1 cellular context compared by ENCODE assay signal in the genomic region with DNA sequence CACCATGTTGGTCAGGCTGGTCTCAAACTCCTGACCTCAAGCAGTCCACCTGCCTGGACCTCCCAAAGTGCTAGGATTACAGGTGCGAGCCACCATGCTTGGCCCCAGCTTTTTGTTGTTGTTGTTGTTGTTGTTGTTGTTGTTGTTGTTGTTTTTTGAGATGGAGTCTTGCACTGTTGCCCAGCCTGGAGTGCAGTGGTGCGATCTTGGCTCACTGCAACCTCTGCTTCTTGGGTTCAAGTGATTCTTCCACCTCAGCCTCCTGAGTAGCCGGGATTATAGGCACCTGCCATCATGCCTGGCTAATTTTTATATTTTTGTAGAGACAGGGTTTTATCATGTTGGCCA.
TF ChIP-seq lines count a peak whose summit lies in the region.

No MANE protein-coding gene starts in this region.

TF ChIP-seq in K562, 482 proteins besides CTCF, POLR2A, EP300 and RAD21:
- TF ChIP-seq FOXP4 (CRISPR knock-in tag; IDR thresholded peaks at IDR 0.05; ENCODE audit: borderline replicate concordance) (peak; percentile 78; the same call in 1 of the 2 replicates), FOXP1 (CRISPR knock-in tag; IDR thresholded peaks at IDR 0.05) (peak; percentile 78; the same call in 1 of the 2 replicates), ZNF121 (CRISPR knock-in tag; conservative IDR thresholded peaks at IDR 0.05) (peak; percentile 60), ADNP (tag; IDR thresholded peaks at IDR 0.05) (0 out of 2 replicates have a peak, but pooled peaks have one; percentile 17)
